Comparison of ENCODE assay signal across 1 cellular context in the genomic region with DNA sequence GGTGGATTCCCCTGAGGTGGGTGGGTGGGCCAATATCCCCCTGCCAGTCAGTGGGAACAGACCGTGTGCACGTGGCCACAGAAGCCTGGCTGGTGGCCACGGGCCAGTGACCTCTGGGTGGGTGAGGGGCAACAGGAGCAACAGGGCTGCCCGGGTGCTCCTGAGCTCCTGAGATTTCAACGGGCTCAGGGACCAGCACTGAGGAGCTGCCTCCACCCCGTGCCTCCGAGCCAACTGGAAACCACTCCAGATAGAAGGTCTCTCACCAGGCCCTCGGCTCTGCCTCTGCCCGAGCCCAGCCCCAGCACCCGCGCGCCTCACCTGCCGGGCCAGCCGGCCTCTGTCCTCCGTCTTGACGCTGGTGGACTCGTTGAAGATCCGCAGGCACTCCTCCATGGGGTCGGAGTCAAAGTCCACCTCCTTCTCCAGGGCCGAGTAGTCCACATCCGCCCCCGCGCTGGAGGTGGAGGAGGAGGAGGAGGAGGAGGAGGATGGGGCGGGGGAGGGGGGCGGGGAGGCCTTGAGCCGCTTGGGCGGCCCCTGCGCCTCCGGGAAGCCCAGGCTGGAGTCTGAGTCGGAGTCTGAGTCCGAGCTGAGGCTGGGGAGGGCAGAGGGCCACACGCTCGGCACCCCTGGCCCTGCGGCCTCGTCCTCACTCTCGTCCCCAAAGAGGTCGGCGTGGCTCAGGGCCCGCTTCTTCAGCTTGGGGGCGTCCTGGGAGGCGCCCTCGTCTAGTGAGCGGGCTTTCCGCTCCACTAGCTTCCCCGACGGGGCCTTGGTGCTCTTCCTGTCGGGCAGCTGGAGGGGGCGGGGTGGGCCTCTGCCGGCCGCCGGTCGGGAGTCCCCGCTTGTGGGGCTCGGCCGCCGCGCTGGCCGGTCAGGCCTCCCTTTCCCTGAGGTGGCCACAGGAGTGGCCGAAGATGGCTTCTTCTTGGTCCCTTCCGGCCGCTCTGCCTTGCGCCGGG.
TF ChIP-seq lines count a peak whose summit lies in the region.

No MANE protein-coding gene starts in this region.

TF ChIP-seq in HCT116, 20 proteins besides CTCF, POLR2A, EP300 and RAD21 (continued from another document):
- TF ChIP-seq, protein P1, sequence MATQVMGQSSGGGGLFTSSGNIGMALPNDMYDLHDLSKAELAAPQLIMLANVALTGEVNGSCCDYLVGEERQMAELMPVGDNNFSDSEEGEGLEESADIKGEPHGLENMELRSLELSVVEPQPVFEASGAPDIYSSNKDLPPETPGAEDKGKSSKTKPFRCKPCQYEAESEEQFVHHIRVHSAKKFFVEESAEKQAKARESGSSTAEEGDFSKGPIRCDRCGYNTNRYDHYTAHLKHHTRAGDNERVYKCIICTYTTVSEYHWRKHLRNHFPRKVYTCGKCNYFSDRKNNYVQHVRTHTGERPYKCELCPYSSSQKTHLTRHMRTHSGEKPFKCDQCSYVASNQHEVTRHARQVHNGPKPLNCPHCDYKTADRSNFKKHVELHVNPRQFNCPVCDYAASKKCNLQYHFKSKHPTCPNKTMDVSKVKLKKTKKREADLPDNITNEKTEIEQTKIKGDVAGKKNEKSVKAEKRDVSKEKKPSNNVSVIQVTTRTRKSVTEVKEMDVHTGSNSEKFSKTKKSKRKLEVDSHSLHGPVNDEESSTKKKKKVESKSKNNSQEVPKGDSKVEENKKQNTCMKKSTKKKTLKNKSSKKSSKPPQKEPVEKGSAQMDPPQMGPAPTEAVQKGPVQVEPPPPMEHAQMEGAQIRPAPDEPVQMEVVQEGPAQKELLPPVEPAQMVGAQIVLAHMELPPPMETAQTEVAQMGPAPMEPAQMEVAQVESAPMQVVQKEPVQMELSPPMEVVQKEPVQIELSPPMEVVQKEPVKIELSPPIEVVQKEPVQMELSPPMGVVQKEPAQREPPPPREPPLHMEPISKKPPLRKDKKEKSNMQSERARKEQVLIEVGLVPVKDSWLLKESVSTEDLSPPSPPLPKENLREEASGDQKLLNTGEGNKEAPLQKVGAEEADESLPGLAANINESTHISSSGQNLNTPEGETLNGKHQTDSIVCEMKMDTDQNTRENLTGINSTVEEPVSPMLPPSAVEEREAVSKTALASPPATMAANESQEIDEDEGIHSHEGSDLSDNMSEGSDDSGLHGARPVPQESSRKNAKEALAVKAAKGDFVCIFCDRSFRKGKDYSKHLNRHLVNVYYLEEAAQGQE (IDR thresholded peaks at IDR 0.05; ENCODE audit: low read depth) = no peak
- TF ChIP-seq SIN3A (IDR thresholded peaks at IDR 0.05; ENCODE audit: low read depth) = no peak
- TF ChIP-seq EZH2 (IDR thresholded peaks at IDR 0.05) = no peak
- no peak for TF ChIP-seq POLR2AphosphoS5 (IDR thresholded peaks at IDR 0.05; ENCODE audit: low read depth, low read length)
- no peak for TF ChIP-seq FOSL1 (IDR thresholded peaks at IDR 0.05; ENCODE audit: low read depth)
